9 cellular contexts compared by ENCODE assay signal in genomic region chr15:65287515-65287845, GRCh38. TPM values are rescaled to one million over a fixed set of nuclear protein-coding genes. Genes with fewer than 3 reads are reported as not detected.
DNase-seq lines count a peak whose midpoint lies in the region; ATAC-seq, FAIRE-seq and TF ChIP-seq lines count a peak whose summit lies in the region.
"Had no signal": no experiment of that assay in that cellular context is flagged by ENCODE, and none has a peak within 500 bp of the region (broad histone marks: within the 10 kb centered on the region; RNA-seq: fewer than 3 reads in every experiment).

No MANE protein-coding gene starts in this region.

- H3K4me2 ChIP-seq in astrocyte (ENCODE audit: low read length): peak overlapping the region; percentile 90

- peak overlapping the region; percentile 96 for H2AFZ ChIP-seq in astrocyte (ENCODE audit: low read depth, low read length)

- peak overlapping the region; percentile 78 for H3K4me3 Mint-ChIP-seq in astrocyte (ENCODE audit: unreplicated experiment)

- TF ChIP-seq CTCF in 22Rv1 (IDR thresholded peaks at IDR 0.05) (no peak), HEK293 (tag by site-specific recombination; IDR thresholded peaks at IDR 0.05) (no peak), astrocyte (IDR thresholded peaks at IDR 0.05; ENCODE audit: insufficient read depth, low read depth, low read length) (no peak)

- H3K36me3 ChIP-seq in HEK293 (ENCODE audit: control insufficient read depth in 2 of 2, insufficient read depth in 1 of 2, low read length in 2 of 2) (peaks cover 0 to 7% of the 10 kb centered on the region in 2 experiments; a peak in 2 of 3 replicates), astrocyte (ENCODE audit: insufficient read depth, low read length) (no peaks in the 10 kb centered on the region), muscle layer of colon (ENCODE audit: insufficient read depth, low read length) (no peaks in the 10 kb centered on the region)

- H3K4me3 ChIP-seq in HEK293 (ENCODE audit: low read depth, low read length) (no peak overlapping the region), astrocyte (ENCODE audit: insufficient read depth, low read depth, low read length) (no peak overlapping the region), muscle layer of colon (ENCODE audit: low read depth in 1 of 2, low read length in 2 of 2) (peak overlapping the region in 1 of 2 donors; percentile 86)

- H3K9me3 Mint-ChIP-seq in astrocyte (ENCODE audit: unreplicated experiment): no peaks in the 10 kb centered on the region

- H3K27ac ChIP-seq in 22Rv1: peak overlapping the region; percentile 91
- H3K27ac ChIP-seq in HEK293 (ENCODE audit: extremely low read depth, low read depth, low read length): no peak overlapping the region; the same call in 1 of the 2 replicates
- no peak overlapping the region for H3K27ac ChIP-seq in astrocyte (ENCODE audit: low read depth, low read length)
- peak overlapping the region; percentile 91 for H3K27ac ChIP-seq in muscle layer of colon (ENCODE audit: low read depth, low read length)

- POLR2A ChIA-PET in HEK293 (lab: Yijun Ruan, JAX): interaction anchor here (0.6 to 2.7 kb wide), 7 partner anchors 10 to 221 kb away, joined by 3 to 73 read pairs (median 11); partner anchors contain the start of genes CLPX and RNU5B-1

- H3K36me3 Mint-ChIP-seq in astrocyte (ENCODE audit: low read depth, unreplicated experiment): no peaks in the 10 kb centered on the region

- H3K27me3 ChIP-seq in astrocyte (ENCODE audit: insufficient read depth, low read length): peaks cover 2% of the 10 kb centered on the region
- no peaks in the 10 kb centered on the region for H3K27me3 ChIP-seq in muscle layer of colon (ENCODE audit: control insufficient read depth in 1 of 2, insufficient read depth in 2 of 2, low read length in 2 of 2)

- H3K9me3 ChIP-seq in HEK293 (ENCODE audit: control insufficient read depth, insufficient read depth, low read depth, low read length): no peaks in the 10 kb centered on the region
- no peaks in the 10 kb centered on the region for H3K9me3 ChIP-seq in astrocyte (ENCODE audit: insufficient read depth, low read depth, low read length)
- no peaks in the 10 kb centered on the region for H3K9me3 ChIP-seq in muscle layer of colon (ENCODE audit: low read length)

- no peaks in the 10 kb centered on the region; the same call in none of the 2 replicates for H3K4me1 ChIP-seq in HEK293 (ENCODE audit: control insufficient read depth, insufficient read depth, low read length)
- peaks cover 6% of the 10 kb centered on the region for H3K4me1 ChIP-seq in astrocyte (ENCODE audit: insufficient read depth, low read length)
- H3K4me1 ChIP-seq in muscle layer of colon (ENCODE audit: insufficient read depth, low read length): peaks cover 25% of the 10 kb centered on the region

- no peaks in the 10 kb centered on the region for H4K20me1 ChIP-seq in astrocyte (ENCODE audit: insufficient read depth, low read length)

- FAIRE-seq in astrocyte (lab: Jason Lieb, UNC): no peak

- peaks cover 5% of the 10 kb centered on the region for H3K27me3 Mint-ChIP-seq in astrocyte (ENCODE audit: low read depth, unreplicated experiment)

- H3K4me1 Mint-ChIP-seq in astrocyte (ENCODE audit: low read depth, unreplicated experiment): no peaks in the 10 kb centered on the region

- peak overlapping the region; percentile 74 for H3K9ac ChIP-seq in astrocyte (ENCODE audit: low read length)
- peak overlapping the region; percentile 47 for H3K9ac ChIP-seq in muscle layer of colon (ENCODE audit: low read length)

- no peak for ATAC-seq in GM21390 (IDR thresholded peaks at IDR 0.05; ENCODE audit: unreplicated experiment)

- H3K27ac Mint-ChIP-seq in astrocyte (ENCODE audit: unreplicated experiment): peak overlapping the region; percentile 56

- H3K79me2 ChIP-seq in astrocyte (ENCODE audit: insufficient read depth, low read length): no peaks in the 10 kb centered on the region

- CTCF ChIA-PET in HEK293 (lab: Yijun Ruan, JAX): interaction anchor here (0.6 to 7.9 kb wide), 9 partner anchors 9 to 586 kb away, joined by 3 to 80 read pairs (median 7); partner anchors contain the start of gene CILP

- no peak for DNase-seq in astrocyte (ENCODE audit: low read depth)
- no peak for DNase-seq in Ammon's horn (ENCODE audit: low spot score)
- DNase-seq in SKM-1 treated with dmso at 0.1 percent for 144 hours (lab: John Stamatoyannopoulos, UW; ENCODE audit: unreplicated experiment): no peak
- no peak for DNase-seq in NCI-H1105 (lab: John Stamatoyannopoulos, UW)

TF ChIP-seq in HEK293, 187 proteins besides CTCF, POLR2A, EP300 and RAD21:
- peak; percentile 90 for TF ChIP-seq ZNF398 (tag by site-specific recombination; IDR thresholded peaks at IDR 0.05)
- TF ChIP-seq ZBTB21 (tag by site-specific recombination; IDR thresholded peaks at IDR 0.05): 0 out of 2 replicates have a peak, but pooled peaks have one; percentile 10
- peak; percentile 63; the same call in 1 of the 2 replicates for TF ChIP-seq ZBTB17 (tag by site-specific recombination; IDR thresholded peaks at IDR 0.05)
- TF ChIP-seq GLIS1 (tag by site-specific recombination; IDR thresholded peaks at IDR 0.05): peak; percentile 63; the same call in 1 of the 2 replicates
- no peak for TF ChIP-seq ZIC2 (tag by site-specific recombination; IDR thresholded peaks at IDR 0.05)
- no peak for TF ChIP-seq KLF10 (tag by site-specific recombination; IDR thresholded peaks at IDR 0.05)
- peak; percentile 46; the same call in 1 of the 2 replicates for TF ChIP-seq ZNF600 (tag by site-specific recombination; IDR thresholded peaks at IDR 0.05)
- TF ChIP-seq GLIS2 (tag by site-specific recombination; IDR thresholded peaks at IDR 0.05): 0 out of 2 replicates have a peak, but pooled peaks have one; percentile 15

RNA-seq across cellular contexts. Expression of gene PARP16, which starts 0.8 kb away (rescaled TPM):
- 2.7 and 4.7 TPM in 2 replicates for total RNA-seq in astrocyte

RNA-seq across cellular contexts. Expression of gene RNU5A-1, which starts 8.4 kb away (rescaled TPM):
- not detected in 2 replicates for total RNA-seq in astrocyte
- total RNA-seq: fibroblast of villous mesenchyme had no signal

RNA-seq across cellular contexts. Expression of gene RNU5B-1, which starts 17.0 kb away (rescaled TPM):
- 11.7 TPM in 1 of 2 replicates, not detected in the other for total RNA-seq in astrocyte
- total RNA-seq: fibroblast of villous mesenchyme had no signal

Comparison
In these comparisons a context has a peak if more than half of its experiments do, and no peak if none do; other contexts are left out.
1. H3K27ac ChIP-seq: peak in 22Rv1 (single experiment) and muscle layer of colon (single experiment); none in HEK293 (single experiment) and astrocyte (single experiment).